Comparison of ENCODE assay signal across 15 cellular contexts in the genomic region with DNA sequence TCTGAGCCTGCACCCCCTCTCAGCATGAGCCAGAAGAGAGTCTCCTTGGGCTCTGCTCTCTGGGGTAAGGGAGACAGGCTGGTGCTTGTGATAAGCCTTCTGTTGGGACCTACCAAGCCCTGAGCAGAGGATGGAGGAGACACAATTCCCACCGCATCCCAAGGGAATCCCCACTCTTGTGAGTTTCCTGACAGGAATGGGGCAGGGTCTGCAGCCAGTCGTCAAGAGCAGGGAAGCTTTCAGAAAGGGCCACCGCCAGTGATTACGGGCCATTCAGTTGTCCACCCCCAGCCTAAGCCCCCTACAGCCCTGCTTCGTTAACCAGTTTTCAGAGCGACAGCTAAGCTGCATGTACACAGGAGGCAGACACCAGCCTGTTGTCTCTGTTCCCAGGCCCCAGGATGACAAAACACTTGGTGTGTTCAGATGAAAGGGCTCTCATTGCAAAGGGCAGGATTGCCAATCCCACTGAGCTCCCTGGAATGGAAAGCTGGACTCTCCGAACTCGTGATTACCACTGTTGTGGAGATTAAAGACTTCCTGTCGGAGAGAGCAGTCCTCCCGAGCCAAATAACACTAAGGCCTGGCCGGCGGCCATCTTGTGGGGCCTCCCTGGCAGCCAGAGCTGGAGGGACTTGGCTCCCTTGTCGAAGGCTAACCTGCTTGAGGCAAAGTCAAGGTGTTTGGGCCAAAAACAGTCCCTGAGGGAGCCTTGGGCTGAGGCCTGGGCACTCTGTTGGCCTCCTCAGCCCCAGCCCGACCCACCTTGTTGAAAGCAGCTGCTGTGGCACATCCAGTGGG. TPM values are rescaled to one million over a fixed set of nuclear protein-coding genes. Genes with fewer than 3 reads are reported as not detected.
DNase-seq lines count a peak whose midpoint lies in the region; ATAC-seq and TF ChIP-seq lines count a peak whose summit lies in the region.
"Had no signal": no experiment of that assay in that cellular context is flagged by ENCODE, and none has a peak within 500 bp of the region (broad histone marks: within the 10 kb centered on the region; RNA-seq: fewer than 3 reads in every experiment).

No MANE protein-coding gene starts in this region.

- no peak overlapping the region for H3K4me3 Mint-ChIP-seq in brain
- no peak overlapping the region for H3K4me3 Mint-ChIP-seq in T-helper 2 cell treated with Interferon-gamma antibody and Interleukin-4, amounts not matched to agents 5 μg/mL and 100 μg/mL, for 36 hours
- no peak overlapping the region for H3K4me3 Mint-ChIP-seq in activated T-helper 1 cell treated with anti-CD3 and anti-CD28 coated beads, Interleukin-12 subunit alpha, Interleukin-12 subunit beta, Interleukin-2, Interleukin-4 antibody, amounts not matched to agents 30 ng/mL and 10 ng/mL and 1 ng/mL, durations not matched to agents 14 hours and 24 hours and 36 hours
- H3K4me3 Mint-ChIP-seq: activated CD8-positive, alpha-beta T cell treated with anti-CD3 and anti-CD28 coated beads for 36 hours; HFFc6; natural killer cell treated with Interleukin-12 subunit alpha and Interleukin-12 subunit beta and Interleukin-15 and Interleukin-18, amount 100 ng/mL, for 72 hours had no signal

- no peaks in the 10 kb centered on the region for H3K36me3 Mint-ChIP-seq in brain
- no peaks in the 10 kb centered on the region for H3K36me3 Mint-ChIP-seq in T-helper 2 cell treated with Interferon-gamma antibody and Interleukin-4, amounts not matched to agents 5 μg/mL and 100 μg/mL, for 36 hours (ENCODE audit: low read depth)
- H3K36me3 Mint-ChIP-seq in activated T-helper 1 cell treated with anti-CD3 and anti-CD28 coated beads, Interleukin-12 subunit alpha, Interleukin-12 subunit beta, Interleukin-2, Interleukin-4 antibody, amounts not matched to agents 30 ng/mL and 10 ng/mL and 1 ng/mL, durations not matched to agents 14 hours and 24 hours and 36 hours (ENCODE audit: low read depth): no peaks in the 10 kb centered on the region
- H3K36me3 Mint-ChIP-seq: natural killer cell treated with Interleukin-12 subunit alpha and Interleukin-12 subunit beta and Interleukin-15 and Interleukin-18, amount 100 ng/mL, for 72 hours had no signal

- ATAC-seq in sciatic nerve: peak; percentile 78
- ATAC-seq: activated CD8-positive, alpha-beta T cell treated with anti-CD3 and anti-CD28 coated beads for 36 hours; natural killer cell treated with Interleukin-12 subunit alpha and Interleukin-12 subunit beta and Interleukin-15 and Interleukin-18, amount 100 ng/mL, for 72 hours had no signal

- in situ Hi-C loops in G401 (cut with HindIII; ENCODE audit: low sequenced_read_pairs): no loop called here

- peak overlapping the region in 4 of 5 experiments; percentile 8 to 67 (median 45) for H3K27ac Mint-ChIP-seq in brain
- H3K27ac Mint-ChIP-seq in T-helper 2 cell treated with Interferon-gamma antibody and Interleukin-4, amounts not matched to agents 5 μg/mL and 100 μg/mL, for 36 hours: no peak overlapping the region
- H3K27ac Mint-ChIP-seq in activated T-helper 1 cell treated with anti-CD3 and anti-CD28 coated beads, Interleukin-12 subunit alpha, Interleukin-12 subunit beta, Interleukin-2, Interleukin-4 antibody, amounts not matched to agents 30 ng/mL and 10 ng/mL and 1 ng/mL, durations not matched to agents 14 hours and 24 hours and 36 hours: no peak overlapping the region
- H3K27ac Mint-ChIP-seq: activated CD8-positive, alpha-beta T cell treated with anti-CD3 and anti-CD28 coated beads for 36 hours; HFFc6; natural killer cell treated with Interleukin-12 subunit alpha and Interleukin-12 subunit beta and Interleukin-15 and Interleukin-18, amount 100 ng/mL, for 72 hours had no signal

- intact Hi-C loops in left ventricle myocardium inferior (cut with micrococcal nuclease) (no loop called here), sciatic nerve (cut with DNase I) (no loop called here)
- intact Hi-C loops in activated T-helper 1 cell treated with anti-CD3 and anti-CD28 coated beads, Interleukin-12 subunit alpha, Interleukin-12 subunit beta, Interleukin-2, Interleukin-4 antibody, amounts not matched to agents 30 ng/mL and 10 ng/mL and 1 ng/mL, durations not matched to agents 14 hours and 24 hours and 36 hours (cut with micrococcal nuclease): no loop called here

- peaks cover 34% of the 10 kb centered on the region for H3K4me1 ChIP-seq in left ventricle myocardium inferior

- DNase-seq in G401 (ENCODE audit: low spot score) (peak; percentile 90), left ventricle myocardium inferior (peak; percentile 66), sciatic nerve (ENCODE audit: low spot score) (peak; percentile 84), DMS79 treated with DMSO at 0.1 percent for 48 hours (lab: John Stamatoyannopoulos, UW) (no peak)
- DNase-seq in activated T-cell treated with anti-CD3 and anti-CD28 coated beads, Interleukin-2, amount 50 U/mL, for 48 hours: no peak
- no peak for DNase-seq in T-helper 2 cell treated with Interferon-gamma antibody and Interleukin-4, amounts not matched to agents 5 μg/mL and 100 μg/mL, for 36 hours (ENCODE audit: low spot score)
- DNase-seq in activated T-helper 1 cell treated with anti-CD3 and anti-CD28 coated beads, Interleukin-12 subunit alpha, Interleukin-12 subunit beta, Interleukin-2, Interleukin-4 antibody, amounts not matched to agents 30 ng/mL and 10 ng/mL and 1 ng/mL, durations not matched to agents 14 hours and 24 hours and 36 hours (ENCODE audit: low spot score): no peak
- DNase-seq: activated CD8-positive, alpha-beta T cell treated with anti-CD3 and anti-CD28 coated beads for 36 hours; activated gamma-delta T cell; Calu3; HFFc6 had no signal

- H3K9me3 ChIP-seq in left ventricle myocardium inferior (replicated peaks): no peaks in the 10 kb centered on the region

- no peak overlapping the region for H3K4me3 ChIP-seq in left ventricle myocardium inferior
- H3K4me3 ChIP-seq: cardiac muscle cell, hepatocyte had no signal

- H3K36me3 ChIP-seq in left ventricle myocardium inferior: no peaks in the 10 kb centered on the region
- H3K36me3 ChIP-seq: cardiac muscle cell had no signal

- TF ChIP-seq CTCF in brain (conservative IDR thresholded peaks at IDR 0.05) (no peak), left ventricle myocardium inferior (IDR thresholded peaks at IDR 0.05; ENCODE audit: borderline replicate concordance) (no peak)

- H3K9me3 Mint-ChIP-seq in brain: no peaks in the 10 kb centered on the region
- H3K9me3 Mint-ChIP-seq in T-helper 2 cell treated with Interferon-gamma antibody and Interleukin-4, amounts not matched to agents 5 μg/mL and 100 μg/mL, for 36 hours: no peaks in the 10 kb centered on the region
- no peaks in the 10 kb centered on the region for H3K9me3 Mint-ChIP-seq in activated T-helper 1 cell treated with anti-CD3 and anti-CD28 coated beads, Interleukin-12 subunit alpha, Interleukin-12 subunit beta, Interleukin-2, Interleukin-4 antibody, amounts not matched to agents 30 ng/mL and 10 ng/mL and 1 ng/mL, durations not matched to agents 14 hours and 24 hours and 36 hours
- H3K9me3 Mint-ChIP-seq: activated CD8-positive, alpha-beta T cell treated with anti-CD3 and anti-CD28 coated beads for 36 hours; natural killer cell treated with Interleukin-12 subunit alpha and Interleukin-12 subunit beta and Interleukin-15 and Interleukin-18, amount 100 ng/mL, for 72 hours had no signal

- H3K27me3 ChIP-seq in left ventricle myocardium inferior (ENCODE audit: low read depth): no peaks in the 10 kb centered on the region
- H3K27me3 ChIP-seq: cardiac muscle cell, hepatocyte had no signal

- peaks cover 3% of the 10 kb centered on the region for H3K27me3 Mint-ChIP-seq in brain
- no peaks in the 10 kb centered on the region for H3K27me3 Mint-ChIP-seq in T-helper 2 cell treated with Interferon-gamma antibody and Interleukin-4, amounts not matched to agents 5 μg/mL and 100 μg/mL, for 36 hours (ENCODE audit: low read depth)
- no peaks in the 10 kb centered on the region for H3K27me3 Mint-ChIP-seq in activated T-helper 1 cell treated with anti-CD3 and anti-CD28 coated beads, Interleukin-12 subunit alpha, Interleukin-12 subunit beta, Interleukin-2, Interleukin-4 antibody, amounts not matched to agents 30 ng/mL and 10 ng/mL and 1 ng/mL, durations not matched to agents 14 hours and 24 hours and 36 hours (ENCODE audit: insufficient read depth)
- H3K27me3 Mint-ChIP-seq: activated CD8-positive, alpha-beta T cell treated with anti-CD3 and anti-CD28 coated beads for 36 hours; natural killer cell treated with Interleukin-12 subunit alpha and Interleukin-12 subunit beta and Interleukin-15 and Interleukin-18, amount 100 ng/mL, for 72 hours had no signal

- H3K4me1 Mint-ChIP-seq in brain: peaks cover 17% of the 10 kb centered on the region
- H3K4me1 Mint-ChIP-seq in T-helper 2 cell treated with Interferon-gamma antibody and Interleukin-4, amounts not matched to agents 5 μg/mL and 100 μg/mL, for 36 hours (ENCODE audit: low read depth): peaks cover 10% of the 10 kb centered on the region
- H3K4me1 Mint-ChIP-seq in activated T-helper 1 cell treated with anti-CD3 and anti-CD28 coated beads, Interleukin-12 subunit alpha, Interleukin-12 subunit beta, Interleukin-2, Interleukin-4 antibody, amounts not matched to agents 30 ng/mL and 10 ng/mL and 1 ng/mL, durations not matched to agents 14 hours and 24 hours and 36 hours (ENCODE audit: low read depth): no peaks in the 10 kb centered on the region

- peak overlapping the region; percentile 71 for H3K27ac ChIP-seq in left ventricle myocardium inferior (replicated peaks)
- H3K27ac ChIP-seq: cardiac muscle cell, hepatocyte had no signal

RNA-seq across cellular contexts. Expression of gene SLC30A1, which starts 37.5 kb away (rescaled TPM):
- total RNA-seq in G401 (2014; rRNA removed; shearing (Covaris generic)): 14.3 and 16.6 TPM in 2 replicates
- 3.7 TPM for polyA plus RNA-seq in brain (ENCODE audit: insufficient read depth, low read depth, low replicate concordance)
- total RNA-seq in left ventricle myocardium inferior: 11.5 TPM
- total RNA-seq in sciatic nerve: 24.6 TPM
- 10.6 and 12.0 TPM in 2 replicates for total RNA-seq in activated T-helper 1 cell treated with anti-CD3 and anti-CD28 coated beads, Interleukin-12 subunit alpha, Interleukin-12 subunit beta, Interleukin-2, Interleukin-4 antibody, amounts not matched to agents 30 ng/mL and 10 ng/mL and 1 ng/mL, durations not matched to agents 14 hours and 24 hours and 36 hours

RNA-seq across cellular contexts. Expression of gene NEK2, which starts 59.0 kb away (rescaled TPM):
- total RNA-seq in G401 (2014; rRNA removed; shearing (Covaris generic)): 38.2 and 42.5 TPM in 2 replicates
- 24.4 TPM for polyA plus RNA-seq in brain (ENCODE audit: insufficient read depth, low read depth, low replicate concordance)
- 0.19 TPM for total RNA-seq in left ventricle myocardium inferior
- 0.49 TPM for total RNA-seq in sciatic nerve
- 13.9 and 18.9 TPM in 2 replicates for total RNA-seq in activated T-helper 1 cell treated with anti-CD3 and anti-CD28 coated beads, Interleukin-12 subunit alpha, Interleukin-12 subunit beta, Interleukin-2, Interleukin-4 antibody, amounts not matched to agents 30 ng/mL and 10 ng/mL and 1 ng/mL, durations not matched to agents 14 hours and 24 hours and 36 hours

Comparison
In these comparisons a context has a peak if more than half of its experiments do, and no peak if none do; other contexts are left out.
1. DNase-seq: peak in G401 (single experiment), left ventricle myocardium inferior (single experiment) and sciatic nerve (single experiment); none in activated T-cell treated with anti-CD3 and anti-CD28 coated beads, Interleukin-2, amount 50 U/mL, for 48 hours (0 of 2), T-helper 2 cell treated with Interferon-gamma antibody and Interleukin-4, amounts not matched to agents 5 μg/mL and 100 μg/mL, for 36 hours (single experiment), activated T-helper 1 cell treated with anti-CD3 and anti-CD28 coated beads, Interleukin-12 subunit alpha, Interleukin-12 subunit beta, Interleukin-2, Interleukin-4 antibody, amounts not matched to agents 30 ng/mL and 10 ng/mL and 1 ng/mL, durations not matched to agents 14 hours and 24 hours and 36 hours (single experiment) and DMS79 treated with DMSO at 0.1 percent for 48 hours (single experiment).
2. H3K27ac Mint-ChIP-seq: peak in brain (4 of 5); none in T-helper 2 cell treated with Interferon-gamma antibody and Interleukin-4, amounts not matched to agents 5 μg/mL and 100 μg/mL, for 36 hours (single experiment) and activated T-helper 1 cell treated with anti-CD3 and anti-CD28 coated beads, Interleukin-12 subunit alpha, Interleukin-12 subunit beta, Interleukin-2, Interleukin-4 antibody, amounts not matched to agents 30 ng/mL and 10 ng/mL and 1 ng/mL, durations not matched to agents 14 hours and 24 hours and 36 hours (single experiment).
3. RNA of gene NEK2, which starts 59.0 kb away (total RNA-seq): 38.2 to 42.5 TPM in G401 and 13.9 to 18.9 TPM in activated T-helper 1 cell treated with anti-CD3 and anti-CD28 coated beads, Interleukin-12 subunit alpha, Interleukin-12 subunit beta, Interleukin-2, Interleukin-4 antibody, amounts not matched to agents 30 ng/mL and 10 ng/mL and 1 ng/mL, durations not matched to agents 14 hours and 24 hours and 36 hours; 0.49 TPM in sciatic nerve (single experiment) and 0.19 TPM in left ventricle myocardium inferior (single experiment); every median in the first group is over 10 times any median in the second.